16 cellular contexts compared by ENCODE assay signal in the genomic region with DNA sequence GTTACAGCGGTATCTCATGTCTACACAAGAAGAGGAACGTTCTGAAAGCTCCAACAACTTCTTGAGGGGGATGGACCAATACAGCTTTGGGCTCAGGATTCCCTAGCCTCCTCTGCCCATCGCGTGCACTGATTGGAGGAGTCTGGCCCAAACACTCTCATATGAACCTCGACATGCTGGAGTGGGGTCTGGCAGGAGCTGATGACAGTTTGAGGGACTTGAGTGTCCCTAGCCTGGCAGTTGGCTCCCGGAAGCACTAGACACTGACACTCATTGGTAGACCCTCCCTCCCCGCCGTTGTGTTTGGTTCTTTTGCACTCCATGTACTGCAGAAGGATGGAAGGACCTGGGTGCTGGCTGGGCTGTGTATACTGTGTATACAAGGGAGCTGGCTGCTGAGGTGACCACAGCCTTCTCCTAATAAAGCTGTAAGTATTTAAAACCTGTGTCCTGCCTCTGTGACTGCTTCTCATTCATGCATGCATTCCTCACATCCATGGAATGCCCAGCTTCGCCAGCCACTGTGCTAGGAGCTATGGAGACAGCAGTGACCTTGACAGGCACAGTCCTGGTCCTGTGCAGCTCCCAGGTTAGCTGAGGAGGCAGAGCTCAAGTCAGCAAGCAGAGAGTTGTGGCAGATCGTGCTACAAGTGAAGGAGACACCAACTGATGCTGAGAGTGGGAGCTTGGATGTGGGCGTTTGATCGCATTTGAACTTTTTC. TPM values are rescaled to one million over a fixed set of nuclear protein-coding genes. Genes with fewer than 3 reads are reported as not detected.
DNase-seq lines count a peak whose midpoint lies in the region; ATAC-seq and TF ChIP-seq lines count a peak whose summit lies in the region.
"Had no signal": no experiment of that assay in that cellular context is flagged by ENCODE, and none has a peak within 500 bp of the region (broad histone marks: within the 10 kb centered on the region; RNA-seq: fewer than 3 reads in every experiment).

No MANE protein-coding gene starts in this region.

- H3K36me3 ChIP-seq in breast epithelium (no peaks in the 10 kb centered on the region), gastroesophageal sphincter (peaks cover 0 to 46% of the 10 kb centered on the region in 2 donors), muscle layer of duodenum (ENCODE audit: control insufficient read depth in 1 of 2, insufficient read depth in 2 of 2, low read length in 2 of 2) (peaks cover 0 to 13% of the 10 kb centered on the region in 2 donors), uterus (no peaks in the 10 kb centered on the region)
- no peaks in the 10 kb centered on the region for H3K36me3 ChIP-seq in CD4-positive, alpha-beta memory T cell (ENCODE audit: insufficient read depth, low read length)

- TF ChIP-seq CTCF in breast epithelium (IDR thresholded peaks at IDR 0.05) (no peak), MCF 10A (IDR thresholded peaks at IDR 0.05; ENCODE audit: unreplicated experiment) (no peak), gastroesophageal sphincter (IDR thresholded peaks at IDR 0.05) (no peak), uterus (IDR thresholded peaks at IDR 0.05) (no peak)

- 81% methylated on average over 6 to 8 of the region's 12 CpGs for WGBS in gastroesophageal sphincter (ENCODE audit: low coverage in 1 of 2), 2 donors

- H3K27ac Mint-ChIP-seq in MCF 10A (ENCODE audit: low read depth, unreplicated experiment) = no peak overlapping the region
- peak overlapping the region in 1 of 7 donors; percentile 77 for H3K27ac Mint-ChIP-seq in CD4-positive, alpha-beta memory T cell

- H3K4me3 ChIP-seq in breast epithelium = no peak overlapping the region
- H3K4me3 ChIP-seq in gastroesophageal sphincter = no peak overlapping the region
- H3K4me3 ChIP-seq in muscle layer of duodenum (ENCODE audit: low read depth in 1 of 2, low read length in 2 of 2) = no peak overlapping the region
- H3K4me3 ChIP-seq in uterus = no peak overlapping the region
- H3K4me3 ChIP-seq in CD4-positive, alpha-beta memory T cell (ENCODE audit: low read length in 2 of 2) = no peak overlapping the region
- H3K4me3 ChIP-seq: spleen had no signal

- POLR2A ChIA-PET in MCF 10A (lab: Yijun Ruan, JAX) = no interaction called here
- POLR2A ChIA-PET in CD4-positive, alpha-beta memory T cell (lab: Charles Lee; ENCODE audit: partially characterized antibody) = no interaction called here

- H3K9me3 ChIP-seq in breast epithelium = no peaks in the 10 kb centered on the region
- H3K9me3 ChIP-seq in gastroesophageal sphincter = no peaks in the 10 kb centered on the region
- no peaks in the 10 kb centered on the region for H3K9me3 ChIP-seq in muscle layer of duodenum (ENCODE audit: control insufficient read depth in 1 of 2, low read length in 2 of 2)
- H3K9me3 ChIP-seq in uterus = no peaks in the 10 kb centered on the region
- no peaks in the 10 kb centered on the region for H3K9me3 ChIP-seq in CD4-positive, alpha-beta memory T cell (ENCODE audit: control insufficient read depth in 1 of 2, low read length in 2 of 2)
- H3K9me3 ChIP-seq: Caco-2, spleen had no signal

- no peaks in the 10 kb centered on the region for H3K27me3 ChIP-seq in breast epithelium
- H3K27me3 ChIP-seq in gastroesophageal sphincter = no peaks in the 10 kb centered on the region
- H3K27me3 ChIP-seq in muscle layer of duodenum (ENCODE audit: low read depth, low read length) = no peaks in the 10 kb centered on the region
- H3K27me3 ChIP-seq in uterus = no peaks in the 10 kb centered on the region
- H3K27me3 ChIP-seq in CD4-positive, alpha-beta memory T cell (ENCODE audit: insufficient read depth, low read length) = no peaks in the 10 kb centered on the region

- H3K4me1 Mint-ChIP-seq in MCF 10A (ENCODE audit: insufficient read depth, unreplicated experiment) = no peaks in the 10 kb centered on the region
- peaks cover 0 to 3% (median under 1%) of the 10 kb centered on the region in 4 donors for H3K4me1 Mint-ChIP-seq in CD4-positive, alpha-beta memory T cell

- H3K27ac ChIP-seq in breast epithelium = peak overlapping the region; percentile 76 to 92
- peak overlapping the region in 3 of 4 donors; percentile 1 to 78 (median 76) for H3K27ac ChIP-seq in gastroesophageal sphincter
- peak overlapping the region; percentile 8 for H3K27ac ChIP-seq in muscle layer of duodenum (ENCODE audit: low read length)
- peak overlapping the region; percentile 58 to 71 for H3K27ac ChIP-seq in uterus
- H3K27ac ChIP-seq in CD4-positive, alpha-beta memory T cell (ENCODE audit: low read depth, low read length) = no peak overlapping the region

- intact Hi-C loops in breast epithelium (cut with DNase I; ENCODE audit: low total_unique reads) (no loop called here), MCF 10A (cut with micrococcal nuclease) (no loop called here), uterus (cut with DNase I; ENCODE audit: low total_unique reads) (no loop called here)
- intact Hi-C loops in CD4-positive, alpha-beta memory T cell (cut with micrococcal nuclease) = no loop called here

- no peaks in the 10 kb centered on the region for H3K27me3 Mint-ChIP-seq in MCF 10A (ENCODE audit: insufficient read depth, unreplicated experiment)
- H3K27me3 Mint-ChIP-seq in CD4-positive, alpha-beta memory T cell = peaks cover 0 to 7% of the 10 kb centered on the region in 2 donors

- H3K4me1 ChIP-seq in breast epithelium (peaks cover 0 to 10% of the 10 kb centered on the region in 2 donors), gastroesophageal sphincter (peaks cover 0 to 36% (median 28%) of the 10 kb centered on the region in 3 donors), muscle layer of duodenum (ENCODE audit: control insufficient read depth in 1 of 2, insufficient read depth in 2 of 2, low read length in 2 of 2) (peaks cover 22 to 23% of the 10 kb centered on the region in 2 donors), uterus (peaks cover 13 to 18% of the 10 kb centered on the region in 2 donors)
- no peaks in the 10 kb centered on the region for H3K4me1 ChIP-seq in CD4-positive, alpha-beta memory T cell (ENCODE audit: insufficient read depth, low read length)

- TF ChIP-seq EP300 in gastroesophageal sphincter (IDR thresholded peaks at IDR 0.05) = no peak

- ATAC-seq in gastroesophageal sphincter = no peak
- ATAC-seq: PC-3 had no signal

- CTCF ChIA-PET in MCF 10A (lab: Yijun Ruan, JAX) = interaction anchor here (0.6 to 1.4 kb wide), 4 partner anchors 35 to 719 kb away, joined by 3 to 5 read pairs (median 4); no protein-coding TSS in a partner anchor
- CTCF ChIA-PET in CD4-positive, alpha-beta memory T cell (lab: Charles Lee; ENCODE audit: partially characterized antibody) = no interaction called here

- no peaks in the 10 kb centered on the region for H3K9me3 Mint-ChIP-seq in MCF 10A (ENCODE audit: unreplicated experiment)
- H3K9me3 Mint-ChIP-seq in CD4-positive, alpha-beta memory T cell = peaks cover 0 to 2% (median 0%) of the 10 kb centered on the region in 8 donors

- DNase-seq in breast epithelium (ENCODE audit: low spot score in 2 of 2) (no peak), MCF 10A (ENCODE audit: unreplicated experiment) (no peak), uterus (no peak), HPDE6-E6E7 (ENCODE audit: extremely low spot score) (no peak), NCI-H2081 (lab: John Stamatoyannopoulos, UW) (no peak)
- no peak for DNase-seq in CD4-positive, alpha-beta memory T cell
- DNase-seq: activated CD4-positive, alpha-beta T cell treated with anti-CD3 and anti-CD28 coated beads, Interleukin-2, amount 50 U/mL, for 48 hours; activated effector memory CD4-positive, alpha-beta T cell treated with anti-CD3 and anti-CD28 coated beads, Interleukin-2, amount 50 U/mL, for 16 hours; MM.1S; PC-3; spleen had no signal

- H3K36me3 Mint-ChIP-seq in MCF 10A (ENCODE audit: insufficient read depth, unreplicated experiment) = no peaks in the 10 kb centered on the region
- H3K36me3 Mint-ChIP-seq in CD4-positive, alpha-beta memory T cell = no peaks in the 10 kb centered on the region

- TF ChIP-seq POLR2A in breast epithelium (IDR thresholded peaks at IDR 0.05) = no peak
- TF ChIP-seq POLR2A in gastroesophageal sphincter (IDR thresholded peaks at IDR 0.05) = no peak
- no peak for TF ChIP-seq POLR2A in uterus (IDR thresholded peaks at IDR 0.05)

- H3K4me3 Mint-ChIP-seq in MCF 10A (ENCODE audit: unreplicated experiment) = no peak overlapping the region
- no peak overlapping the region for H3K4me3 Mint-ChIP-seq in CD4-positive, alpha-beta memory T cell

- no TSS peak for BruUV-seq in MCF 10A (replicated peaks; lab: Mats Ljungman, UMichigan)

RNA-seq across cellular contexts. Expression of a gene that starts 27.9 kb away (rescaled TPM):
- total RNA-seq in breast epithelium (10 to 100 TPM; 17.9 to 22.6 (median 21.9) TPM), MCF 10A (2022) (0.54 and 0.70 TPM in 2 replicates), gastroesophageal sphincter (10 to 100 TPM in 1 of 4 donors, 1 to 10 TPM in 3; 8.4 to 11.8 (median 9.5) TPM), uterus (10 to 100 TPM in 1 of 4 donors, 1 to 10 TPM in 3; 2.0 to 16.6 (median 6.1) TPM)
- not detected for total RNA-seq in CD4-positive, alpha-beta memory T cell
- polyA plus RNA-seq in CD4-positive, alpha-beta memory T cell = not detected

RNA-seq across cellular contexts. Expression of a gene that starts 48.0 kb away (rescaled TPM):
- 1 to 10 TPM in 1 of 3 donors, under 1 TPM in 2; 0.32 to 2.0 (median 0.44) TPM for total RNA-seq in breast epithelium
- not detected in 2 replicates for total RNA-seq in MCF 10A (2022)
- 10 to 100 TPM in 3 of 4 donors, 1 to 10 TPM in 1; 10.0 to 45.6 (median 34.0) TPM for total RNA-seq in gastroesophageal sphincter
- 1 to 10 TPM; 1.2 to 7.3 (median 4.6) TPM for total RNA-seq in uterus
- total RNA-seq in CD4-positive, alpha-beta memory T cell = not detected
- polyA plus RNA-seq in CD4-positive, alpha-beta memory T cell = not detected
- total RNA-seq: A172, bronchial epithelial cell, Caco-2, PC-3 had no signal
